ENCODE assay signal across 1 cellular context in genomic region chr10:130169136-130169888, GRCh38.
TF ChIP-seq lines count a peak whose summit lies in the region.

No MANE protein-coding gene starts in this region.

TF ChIP-seq in IMR-90, 13 proteins besides CTCF, POLR2A, EP300 and RAD21:
- no peak for TF ChIP-seq MXI1 (IDR thresholded peaks at IDR 0.05; ENCODE audit: borderline replicate concordance, low read depth, low read length)
- 0 out of 2 replicates have a peak, but pooled peaks have one; percentile 4 for TF ChIP-seq CEBPB (IDR thresholded peaks at IDR 0.05; ENCODE audit: low read depth, low read length)
